ENCODE assay signal across 1 cellular context in the genomic region with DNA sequence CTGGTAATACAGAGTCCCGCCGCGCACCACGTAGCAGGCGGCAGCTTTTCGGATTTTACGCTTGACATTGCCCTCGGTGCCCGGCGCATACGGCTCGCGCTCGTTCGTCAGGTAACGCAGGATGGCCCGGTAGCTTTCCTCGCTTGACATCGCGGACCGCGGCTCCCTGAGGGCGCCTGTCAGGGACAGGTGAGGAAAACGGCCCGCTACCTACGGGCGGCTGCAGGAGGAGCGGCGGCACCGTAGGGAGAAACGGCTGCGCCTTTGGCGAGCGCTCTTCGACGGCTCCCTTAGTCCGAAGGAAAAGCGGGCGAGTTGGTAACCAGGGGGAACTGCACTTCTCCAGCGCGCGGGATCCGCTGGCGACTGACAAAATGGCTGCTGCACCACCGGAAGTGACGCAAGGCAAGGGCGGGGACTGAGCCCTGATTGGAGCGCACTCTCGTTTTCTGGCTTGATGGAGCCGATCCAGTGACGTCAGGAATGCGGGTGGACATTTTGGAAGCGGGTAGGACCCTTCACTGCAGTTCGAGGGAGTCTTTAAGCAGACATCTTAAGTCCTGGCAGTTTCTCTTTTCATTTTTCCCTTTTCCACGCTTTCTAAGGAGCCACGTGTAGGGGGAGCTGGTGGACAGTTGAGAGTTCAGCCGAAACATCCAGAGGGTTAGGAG.
TF ChIP-seq lines count a peak whose summit lies in the region.

A gene with protein sequence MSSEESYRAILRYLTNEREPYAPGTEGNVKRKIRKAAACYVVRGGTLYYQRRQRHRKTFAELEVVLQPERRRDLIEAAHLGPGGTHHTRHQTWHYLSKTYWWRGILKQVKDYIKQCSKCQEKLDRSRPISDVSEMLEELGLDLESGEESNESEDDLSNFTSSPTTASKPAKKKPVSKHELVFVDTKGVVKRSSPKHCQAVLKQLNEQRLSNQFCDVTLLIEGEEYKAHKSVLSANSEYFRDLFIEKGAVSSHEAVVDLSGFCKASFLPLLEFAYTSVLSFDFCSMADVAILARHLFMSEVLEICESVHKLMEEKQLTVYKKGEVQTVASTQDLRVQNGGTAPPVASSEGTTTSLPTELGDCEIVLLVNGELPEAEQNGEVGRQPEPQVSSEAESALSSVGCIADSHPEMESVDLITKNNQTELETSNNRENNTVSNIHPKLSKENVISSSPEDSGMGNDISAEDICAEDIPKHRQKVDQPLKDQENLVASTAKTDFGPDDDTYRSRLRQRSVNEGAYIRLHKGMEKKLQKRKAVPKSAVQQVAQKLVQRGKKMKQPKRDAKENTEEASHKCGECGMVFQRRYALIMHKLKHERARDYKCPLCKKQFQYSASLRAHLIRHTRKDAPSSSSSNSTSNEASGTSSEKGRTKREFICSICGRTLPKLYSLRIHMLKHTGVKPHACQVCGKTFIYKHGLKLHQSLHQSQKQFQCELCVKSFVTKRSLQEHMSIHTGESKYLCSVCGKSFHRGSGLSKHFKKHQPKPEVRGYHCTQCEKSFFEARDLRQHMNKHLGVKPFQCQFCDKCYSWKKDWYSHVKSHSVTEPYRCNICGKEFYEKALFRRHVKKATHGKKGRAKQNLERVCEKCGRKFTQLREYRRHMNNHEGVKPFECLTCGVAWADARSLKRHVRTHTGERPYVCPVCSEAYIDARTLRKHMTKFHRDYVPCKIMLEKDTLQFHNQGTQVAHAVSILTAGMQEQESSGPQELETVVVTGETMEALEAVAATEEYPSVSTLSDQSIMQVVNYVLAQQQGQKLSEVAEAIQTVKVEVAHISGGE (minus strand): TSS at position 368 of the 671 bp plus-strand sequence. CDS start 218 bp downstream, at position 150.

TF ChIP-seq in liver, 16 proteins besides CTCF, POLR2A, EP300 and RAD21 (continued from another document):
- peak; percentile 9 for TF ChIP-seq NR2F2 (IDR thresholded peaks at IDR 0.05)
- peak; percentile 78 to 79 for TF ChIP-seq JUND (IDR thresholded peaks at IDR 0.05)
- TF ChIP-seq EGR1 (IDR thresholded peaks at IDR 0.05; ENCODE audit: low read depth in 2 of 2) = peak in 1 of 2 donors; percentile 13
- TF ChIP-seq GABPA (IDR thresholded peaks at IDR 0.05 in 1 of 2, conservative IDR thresholded peaks at IDR 0.05 in 1 of 2) = peak; percentile 92 to 96
- peak; percentile 73 for TF ChIP-seq SP1 (IDR thresholded peaks at IDR 0.05)
- TF ChIP-seq FOXA1 (IDR thresholded peaks at IDR 0.05) = peak; percentile 55
- peak; percentile 60 to 62 for TF ChIP-seq RXRA (IDR thresholded peaks at IDR 0.05)
- TF ChIP-seq FOXA2 (IDR thresholded peaks at IDR 0.05) = peak; percentile 51
- TF ChIP-seq YY1 (IDR thresholded peaks at IDR 0.05) = peak; percentile 100
